1 cellular context compared by ENCODE assay signal in genomic region chr17:77291591-77292386, GRCh38.
TF ChIP-seq lines count a peak whose summit lies in the region.

No MANE protein-coding gene starts in this region.

TF ChIP-seq in HepG2, 621 proteins besides CTCF, POLR2A, EP300 and RAD21 (continued from another document):
- TF ChIP-seq, protein P1, sequence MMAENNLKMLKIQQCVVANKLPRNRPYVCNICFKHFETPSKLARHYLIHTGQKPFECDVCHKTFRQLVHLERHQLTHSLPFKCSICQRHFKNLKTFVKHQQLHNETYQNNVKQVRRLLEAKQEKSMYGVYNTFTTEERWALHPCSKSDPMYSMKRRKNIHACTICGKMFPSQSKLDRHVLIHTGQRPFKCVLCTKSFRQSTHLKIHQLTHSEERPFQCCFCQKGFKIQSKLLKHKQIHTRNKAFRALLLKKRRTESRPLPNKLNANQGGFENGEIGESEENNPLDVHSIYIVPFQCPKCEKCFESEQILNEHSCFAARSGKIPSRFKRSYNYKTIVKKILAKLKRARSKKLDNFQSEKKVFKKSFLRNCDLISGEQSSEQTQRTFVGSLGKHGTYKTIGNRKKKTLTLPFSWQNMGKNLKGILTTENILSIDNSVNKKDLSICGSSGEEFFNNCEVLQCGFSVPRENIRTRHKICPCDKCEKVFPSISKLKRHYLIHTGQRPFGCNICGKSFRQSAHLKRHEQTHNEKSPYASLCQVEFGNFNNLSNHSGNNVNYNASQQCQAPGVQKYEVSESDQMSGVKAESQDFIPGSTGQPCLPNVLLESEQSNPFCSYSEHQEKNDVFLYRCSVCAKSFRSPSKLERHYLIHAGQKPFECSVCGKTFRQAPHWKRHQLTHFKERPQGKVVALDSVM (CRISPR knock-in tag; IDR thresholded peaks at IDR 0.05) = peak; percentile 51; the same call in 1 of the 2 replicates
- peak; percentile 40; the same call in 1 of the 2 replicates for TF ChIP-seq FOSL2 (CRISPR knock-in tag; IDR thresholded peaks at IDR 0.05)
TF ChIP-seq in HepG2: peak in this region for 3.
